In the genomic region with DNA sequence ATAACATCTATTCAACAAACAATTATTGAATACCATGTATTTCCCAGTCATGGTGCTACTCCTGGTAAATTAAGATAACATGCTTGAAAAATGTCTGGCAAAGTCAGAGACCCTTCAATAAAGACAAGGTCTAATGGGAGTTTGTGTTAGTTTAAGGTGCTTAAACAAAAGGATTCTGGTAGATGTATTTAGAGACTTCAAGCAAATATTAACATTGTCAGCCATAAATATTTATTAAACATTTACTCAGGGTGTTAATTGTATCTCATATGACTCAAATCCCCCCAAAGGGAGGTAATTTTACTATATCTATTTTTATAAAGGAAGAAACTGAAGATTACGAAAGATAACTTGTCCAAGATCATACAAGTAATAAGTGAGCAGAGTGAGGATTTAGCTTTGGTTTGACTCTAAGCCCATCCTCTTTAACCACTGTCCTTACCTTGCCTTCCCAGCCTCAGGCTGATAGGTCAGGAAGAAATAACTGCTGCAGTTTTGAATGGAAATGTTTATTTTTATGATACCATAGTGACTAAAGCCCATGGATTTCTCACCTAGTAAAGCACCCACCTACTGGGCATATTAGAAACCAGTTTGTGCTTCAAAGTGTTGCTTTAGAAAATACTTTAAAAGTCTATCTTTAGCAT, we compare ENCODE assay signal across 16 cellular contexts.
DNase-seq lines count a peak whose midpoint lies in the region; FAIRE-seq and TF ChIP-seq lines count a peak whose summit lies in the region.
"Had no signal": no experiment of that assay in that cellular context is flagged by ENCODE, and none has a peak within 500 bp of the region (broad histone marks: within the 10 kb centered on the region; RNA-seq: fewer than 3 reads in every experiment).

No MANE protein-coding gene starts in this region.

- H3K36me3 ChIP-seq in WERI-Rb-1 = peaks cover 3% of the 10 kb centered on the region
- no peaks in the 10 kb centered on the region for H3K36me3 ChIP-seq in sigmoid colon
- H3K36me3 ChIP-seq: HAP-1 had no signal

- no peaks in the 10 kb centered on the region for H3K27me3 ChIP-seq in WERI-Rb-1 (ENCODE audit: insufficient read depth, low read depth, severe bottlenecking)
- no peaks in the 10 kb centered on the region for H3K27me3 ChIP-seq in sigmoid colon

- 90 to 94% methylated on average over 1 of the region's 1 CpG for WGBS in sigmoid colon, 2 donors

- peak overlapping the region; percentile 77 for H3K27ac ChIP-seq in 22Rv1
- H3K27ac ChIP-seq in WERI-Rb-1 = no peak overlapping the region
- H3K27ac ChIP-seq in sigmoid colon = peak overlapping the region in 1 of 4 donors; percentile 20

- no peaks in the 10 kb centered on the region for H3K4me1 ChIP-seq in sigmoid colon

- intact Hi-C loops in sigmoid colon (cut with DNase I) = no loop called here

- no peaks in the 10 kb centered on the region for H3K9me3 ChIP-seq in WERI-Rb-1 (ENCODE audit: severe bottlenecking)
- no peaks in the 10 kb centered on the region for H3K9me3 ChIP-seq in sigmoid colon

- TF ChIP-seq POLR2A in sigmoid colon (IDR thresholded peaks at IDR 0.05) = no peak

- no peak overlapping the region for H3K4me3 ChIP-seq in WERI-Rb-1 (ENCODE audit: low read depth, low read length)
- no peak overlapping the region for H3K4me3 ChIP-seq in sigmoid colon
- H3K4me3 ChIP-seq: HAP-1 had no signal

- peak; percentile 61 for DNase-seq in M059J (ENCODE audit: low read depth)
- DNase-seq in NCI-H774 (lab: John Stamatoyannopoulos, UW) = peak; percentile 63
- DNase-seq in WERI-Rb-1 = no peak
- no peak for DNase-seq in SKM-1 treated with dmso at 0.1 percent for 144 hours (lab: John Stamatoyannopoulos, UW; ENCODE audit: unreplicated experiment)
- no peak for DNase-seq in sigmoid colon
- DNase-seq: CD8-positive, alpha-beta T cell; DMS153; GF-D8; GOT3 had no signal

- no peak for TF ChIP-seq CTCF in 22Rv1 (IDR thresholded peaks at IDR 0.05)
- no peak for TF ChIP-seq CTCF in WERI-Rb-1 (IDR thresholded peaks at IDR 0.05; ENCODE audit: low read depth, low read length)
- TF ChIP-seq CTCF in sigmoid colon (IDR thresholded peaks at IDR 0.05) = no peak

- FAIRE-seq in islet of Langerhans (lab: Jason Lieb, UNC) = peak; percentile 49
- FAIRE-seq: D721Med, GM19239, HepG2, HTR-8/SVneo had no signal

- no peak for TF ChIP-seq EP300 in sigmoid colon (IDR thresholded peaks at IDR 0.05)

Comparison
In these comparisons a context has a peak if more than half of its experiments do, and no peak if none do; other contexts are left out.
1. DNase-seq: peak in M059J (single experiment) and NCI-H774 (single experiment); none in WERI-Rb-1 (single experiment), SKM-1 treated with dmso at 0.1 percent for 144 hours (single experiment) and sigmoid colon (single experiment).